In the genomic region with DNA sequence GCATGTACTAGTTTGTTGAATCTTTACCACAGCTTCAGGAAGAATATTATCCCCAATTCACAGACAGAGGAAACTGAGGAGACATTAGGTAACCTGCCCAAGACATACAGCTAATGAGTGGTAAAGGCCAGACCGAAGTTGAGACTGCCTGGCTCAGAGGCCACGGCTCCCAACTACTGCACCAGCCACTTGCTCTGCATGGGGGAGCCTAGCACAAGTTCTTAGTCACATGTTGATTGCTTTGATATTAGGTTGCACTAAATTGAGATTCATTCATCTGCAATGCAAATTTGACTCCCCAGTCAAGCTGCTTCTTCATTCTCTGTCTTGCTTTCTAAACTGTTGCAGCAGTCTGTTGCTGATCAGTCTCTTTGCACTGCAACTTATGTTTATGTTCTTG, we compare ENCODE assay signal across 1 cellular context.
TF ChIP-seq lines count a peak whose summit lies in the region.

No MANE protein-coding gene starts in this region.

TF ChIP-seq in GM23338, 12 proteins besides CTCF, POLR2A, EP300 and RAD21 (continued from another document):
- TF ChIP-seq, protein P1, sequence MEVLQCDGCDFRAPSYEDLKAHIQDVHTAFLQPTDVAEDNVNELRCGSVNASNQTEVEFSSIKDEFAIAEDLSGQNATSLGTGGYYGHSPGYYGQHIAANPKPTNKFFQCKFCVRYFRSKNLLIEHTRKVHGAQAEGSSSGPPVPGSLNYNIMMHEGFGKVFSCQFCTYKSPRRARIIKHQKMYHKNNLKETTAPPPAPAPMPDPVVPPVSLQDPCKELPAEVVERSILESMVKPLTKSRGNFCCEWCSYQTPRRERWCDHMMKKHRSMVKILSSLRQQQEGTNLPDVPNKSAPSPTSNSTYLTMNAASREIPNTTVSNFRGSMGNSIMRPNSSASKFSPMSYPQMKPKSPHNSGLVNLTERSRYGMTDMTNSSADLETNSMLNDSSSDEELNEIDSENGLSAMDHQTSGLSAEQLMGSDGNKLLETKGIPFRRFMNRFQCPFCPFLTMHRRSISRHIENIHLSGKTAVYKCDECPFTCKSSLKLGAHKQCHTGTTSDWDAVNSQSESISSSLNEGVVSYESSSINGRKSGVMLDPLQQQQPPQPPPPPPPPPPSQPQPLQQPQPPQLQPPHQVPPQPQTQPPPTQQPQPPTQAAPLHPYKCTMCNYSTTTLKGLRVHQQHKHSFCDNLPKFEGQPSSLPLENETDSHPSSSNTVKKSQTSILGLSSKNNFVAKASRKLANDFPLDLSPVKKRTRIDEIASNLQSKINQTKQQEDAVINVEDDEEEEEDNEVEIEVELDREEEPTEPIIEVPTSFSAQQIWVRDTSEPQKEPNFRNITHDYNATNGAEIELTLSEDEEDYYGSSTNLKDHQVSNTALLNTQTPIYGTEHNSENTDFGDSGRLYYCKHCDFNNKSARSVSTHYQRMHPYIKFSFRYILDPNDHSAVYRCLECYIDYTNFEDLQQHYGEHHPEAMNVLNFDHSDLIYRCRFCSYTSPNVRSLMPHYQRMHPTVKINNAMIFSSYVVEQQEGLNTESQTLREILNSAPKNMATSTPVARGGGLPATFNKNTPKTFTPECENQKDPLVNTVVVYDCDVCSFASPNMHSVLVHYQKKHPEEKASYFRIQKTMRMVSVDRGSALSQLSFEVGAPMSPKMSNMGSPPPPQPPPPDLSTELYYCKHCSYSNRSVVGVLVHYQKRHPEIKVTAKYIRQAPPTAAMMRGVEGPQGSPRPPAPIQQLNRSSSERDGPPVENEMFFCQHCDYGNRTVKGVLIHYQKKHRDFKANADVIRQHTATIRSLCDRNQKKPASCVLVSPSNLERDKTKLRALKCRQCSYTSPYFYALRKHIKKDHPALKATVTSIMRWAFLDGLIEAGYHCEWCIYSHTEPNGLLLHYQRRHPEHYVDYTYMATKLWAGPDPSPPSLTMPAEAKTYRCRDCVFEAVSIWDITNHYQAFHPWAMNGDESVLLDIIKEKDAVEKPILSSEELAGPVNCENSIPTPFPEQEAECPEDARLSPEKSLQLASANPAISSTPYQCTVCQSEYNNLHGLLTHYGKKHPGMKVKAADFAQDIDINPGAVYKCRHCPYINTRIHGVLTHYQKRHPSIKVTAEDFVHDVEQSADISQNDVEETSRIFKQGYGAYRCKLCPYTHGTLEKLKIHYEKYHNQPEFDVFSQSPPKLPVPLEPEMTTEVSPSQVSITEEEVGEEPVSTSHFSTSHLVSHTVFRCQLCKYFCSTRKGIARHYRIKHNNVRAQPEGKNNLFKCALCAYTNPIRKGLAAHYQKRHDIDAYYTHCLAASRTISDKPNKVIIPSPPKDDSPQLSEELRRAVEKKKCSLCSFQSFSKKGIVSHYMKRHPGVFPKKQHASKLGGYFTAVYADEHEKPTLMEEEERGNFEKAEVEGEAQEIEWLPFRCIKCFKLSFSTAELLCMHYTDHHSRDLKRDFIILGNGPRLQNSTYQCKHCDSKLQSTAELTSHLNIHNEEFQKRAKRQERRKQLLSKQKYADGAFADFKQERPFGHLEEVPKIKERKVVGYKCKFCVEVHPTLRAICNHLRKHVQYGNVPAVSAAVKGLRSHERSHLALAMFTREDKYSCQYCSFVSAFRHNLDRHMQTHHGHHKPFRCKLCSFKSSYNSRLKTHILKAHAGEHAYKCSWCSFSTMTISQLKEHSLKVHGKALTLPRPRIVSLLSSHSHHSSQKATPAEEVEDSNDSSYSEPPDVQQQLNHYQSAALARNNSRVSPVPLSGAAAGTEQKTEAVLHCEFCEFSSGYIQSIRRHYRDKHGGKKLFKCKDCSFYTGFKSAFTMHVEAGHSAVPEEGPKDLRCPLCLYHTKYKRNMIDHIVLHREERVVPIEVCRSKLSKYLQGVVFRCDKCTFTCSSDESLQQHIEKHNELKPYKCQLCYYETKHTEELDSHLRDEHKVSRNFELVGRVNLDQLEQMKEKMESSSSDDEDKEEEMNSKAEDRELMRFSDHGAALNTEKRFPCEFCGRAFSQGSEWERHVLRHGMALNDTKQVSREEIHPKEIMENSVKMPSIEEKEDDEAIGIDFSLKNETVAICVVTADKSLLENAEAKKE (CRISPR knock-in tag; IDR thresholded peaks at IDR 0.05), result no peak
- TF ChIP-seq ZNF331 (CRISPR knock-in tag; IDR thresholded peaks at IDR 0.05; ENCODE audit: low read depth), result no peak
